ENCODE assay signal across 9 cellular contexts in the genomic region with DNA sequence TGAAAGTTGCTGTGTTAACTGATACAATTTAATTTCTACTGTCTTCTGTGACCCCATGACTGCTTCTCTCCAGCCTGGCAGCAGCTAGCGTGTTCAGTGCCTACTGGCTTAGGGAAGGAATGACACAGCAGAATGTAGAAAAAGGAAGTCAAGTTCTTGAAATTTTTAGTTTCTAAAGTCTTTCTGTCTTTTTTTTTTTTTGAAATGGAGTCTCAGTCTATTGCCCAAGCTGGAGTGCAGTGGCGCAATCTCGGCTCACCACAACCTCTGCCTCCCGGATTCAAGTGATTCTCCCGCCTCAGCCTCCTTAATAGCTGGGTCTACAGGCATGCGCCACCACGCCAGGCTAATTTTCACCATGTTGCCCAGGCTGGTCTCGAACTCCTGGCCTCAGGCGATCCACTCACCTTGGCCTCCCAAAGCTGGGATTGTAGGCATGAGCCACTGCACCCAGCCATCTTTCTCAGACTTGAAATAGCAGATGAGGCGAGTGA. TPM values are rescaled to one million over a fixed set of nuclear protein-coding genes. Genes with fewer than 3 reads are reported as not detected.
A peak's percentile ranks its signal among the peaks of the same experiment; 100 is the strongest.
DNase-seq lines count a peak whose midpoint lies in the region; ATAC-seq and TF ChIP-seq lines count a peak whose summit lies in the region.
"Had no signal": no experiment of that assay in that cellular context is flagged by ENCODE, and none has a peak within 500 bp of the region (broad histone marks: within the 10 kb centered on the region; RNA-seq: fewer than 3 reads in every experiment).

No MANE protein-coding gene starts in this region.

- no peaks in the 10 kb centered on the region for H3K27me3 ChIP-seq in fibroblast of lung (ENCODE audit: control insufficient read depth, insufficient read depth, low read length)

- BruUV-seq in OCI-LY7 (replicated peaks; lab: Mats Ljungman, UMichigan): no TSS peak

- H3K79me2 ChIP-seq in OCI-LY7 (ENCODE audit: insufficient read depth, low read depth, low read length) (no peaks in the 10 kb centered on the region), fibroblast of lung (ENCODE audit: control insufficient read depth, insufficient read depth, low read length) (no peaks in the 10 kb centered on the region)

- CTCF ChIA-PET in OCI-LY7 (lab: Charles Lee; ENCODE audit: unreplicated experiment): no interaction called here

- peak in 1 of 2 donors; percentile 18 for ATAC-seq in activated T-cell treated with anti-CD3 and anti-CD28 coated beads, Interleukin-2, amount 50 U/mL, for 72 hours (replicated peaks in 1 of 2)

- H3K4me3 ChIP-seq in OCI-LY7 (ENCODE audit: low read depth, low read length, poor library complexity, severe bottlenecking): no peak overlapping the region
- no peak overlapping the region for H3K4me3 ChIP-seq in fibroblast of lung (replicated peaks in 1 of 4; ENCODE audit: control extremely low read depth in 1 of 4, insufficient read depth in 1 of 4, low read depth in 3 of 4, low read length in 4 of 4)
- H3K4me3 ChIP-seq in skeletal muscle cell (ENCODE audit: low read depth, low read length): no peak overlapping the region

- no peaks in the 10 kb centered on the region for H3K9me3 Mint-ChIP-seq in activated T-cell treated with anti-CD3 and anti-CD28 coated beads, Interleukin-2, amount 50 U/mL, for 72 hours

- no peak overlapping the region for H3K9ac ChIP-seq in fibroblast of lung (ENCODE audit: insufficient read depth, low read length)

- H4K20me1 ChIP-seq in OCI-LY7 (ENCODE audit: insufficient read depth, low read length) (no peaks in the 10 kb centered on the region), fibroblast of lung (ENCODE audit: control insufficient read depth, extremely low read depth, insufficient read depth, low read length) (no peaks in the 10 kb centered on the region)

- in situ Hi-C loops in ACHN (cut with HindIII; ENCODE audit: low pct_ligation_motif_present, low pct_unique_long_range_greater_than_20kb, low sequenced_read_pairs): no loop called here

- H3K27ac ChIP-seq in OCI-LY7 (ENCODE audit: low read depth, low read length, poor library complexity, severe bottlenecking): peak overlapping the region; percentile 26
- H3K27ac ChIP-seq in fibroblast of lung (ENCODE audit: insufficient read depth, low read length): no peak overlapping the region
- H3K27ac ChIP-seq: VCaP had no signal

- H3K4me1 Mint-ChIP-seq in activated T-cell treated with anti-CD3 and anti-CD28 coated beads, Interleukin-2, amount 50 U/mL, for 72 hours (ENCODE audit: low read depth): peaks cover 44% of the 10 kb centered on the region

- no peaks in the 10 kb centered on the region for H3K36me3 Mint-ChIP-seq in activated T-cell treated with anti-CD3 and anti-CD28 coated beads, Interleukin-2, amount 50 U/mL, for 72 hours (ENCODE audit: insufficient read depth in 2 of 2)

- peak overlapping the region; percentile 39; the same call in 1 of the 2 replicates for H3K4me2 ChIP-seq in OCI-LY7 (ENCODE audit: low read length)
- no peak overlapping the region for H3K4me2 ChIP-seq in fibroblast of lung (ENCODE audit: extremely low read depth, insufficient read depth, low read length)

- no peaks in the 10 kb centered on the region for H3K9me3 ChIP-seq in OCI-LY7 (ENCODE audit: low read length)
- no peaks in the 10 kb centered on the region for H3K9me3 ChIP-seq in fibroblast of lung (ENCODE audit: control insufficient read depth, insufficient read depth, low read depth, low read length)

- H2AFZ ChIP-seq in OCI-LY7 (ENCODE audit: low read length) (peak overlapping the region; percentile 72; the same call in 1 of the 2 replicates), fibroblast of lung (ENCODE audit: low read length) (no peak overlapping the region)

- H3K27me3 Mint-ChIP-seq in activated T-cell treated with anti-CD3 and anti-CD28 coated beads, Interleukin-2, amount 50 U/mL, for 72 hours (ENCODE audit: low read depth): no peaks in the 10 kb centered on the region

- intact Hi-C loops in OCI-LY7 (cut with micrococcal nuclease; ENCODE audit: unreplicated experiment): no loop called here

- peak overlapping the region; percentile 4 to 60 for H3K4me3 Mint-ChIP-seq in activated T-cell treated with anti-CD3 and anti-CD28 coated beads, Interleukin-2, amount 50 U/mL, for 72 hours

- H3K27ac Mint-ChIP-seq in activated T-cell treated with anti-CD3 and anti-CD28 coated beads, Interleukin-2, amount 50 U/mL, for 72 hours: peak overlapping the region; percentile 53

- H3K36me3 ChIP-seq in OCI-LY7 (ENCODE audit: insufficient read depth, low read length) (no peaks in the 10 kb centered on the region), fibroblast of lung (ENCODE audit: control insufficient read depth, insufficient read depth, low read length) (no peaks in the 10 kb centered on the region)

- peak; percentile 14 to 17 for DNase-seq in activated T-cell treated with anti-CD3 and anti-CD28 coated beads, Interleukin-2, amount 50 U/mL, for 72 hours
- DNase-seq in activated T-cell treated with anti-CD3 and anti-CD28 coated beads for 4 hours (no peak), OCI-LY7 (ENCODE audit: low spot score) (peak; percentile 40), fibroblast of lung (ENCODE audit: low read depth in 2 of 2) (peak; percentile 27 to 69), skeletal muscle cell (ENCODE audit: low read depth) (peak; percentile 35), SW 1271 (lab: John Stamatoyannopoulos, UW) (no peak), ACHN (no peak)
- no peak for DNase-seq in effector CD8-positive, alpha-beta T cell (lab: John Stamatoyannopoulos, UW)

- H3K4me1 ChIP-seq in OCI-LY7 (ENCODE audit: insufficient read depth, low read length, poor library complexity, severe bottlenecking): peaks cover 52% of the 10 kb centered on the region
- no peaks in the 10 kb centered on the region for H3K4me1 ChIP-seq in fibroblast of lung (ENCODE audit: control insufficient read depth, extremely low read depth, insufficient read depth, low read length)

- TF ChIP-seq CTCF in OCI-LY7 (conservative IDR thresholded peaks at IDR 0.05; ENCODE audit: low read length) (no peak), fibroblast of lung (conservative IDR thresholded peaks at IDR 0.05 in 1 of 2, IDR thresholded peaks at IDR 0.05 in 1 of 2; ENCODE audit: low read depth in 1 of 2, low read length in 2 of 2) (no peak)

- POLR2A ChIA-PET in OCI-LY7 (lab: Charles Lee): interaction anchor here (0.6 to 1.5 kb wide), 5 partner anchors 29 to 94 kb away, joined by 3 to 4 read pairs (median 3); a partner anchor contains a TSS

- H3K9me2 ChIP-seq in OCI-LY7 (ENCODE audit: insufficient read depth, low read length): no peaks in the 10 kb centered on the region

RNA-seq across cellular contexts. Expression of a gene that starts 32.4 kb away (rescaled TPM):
- total RNA-seq in activated T-cell treated with anti-CD3 and anti-CD28 coated beads, Interleukin-2, amount 50 U/mL, for 72 hours: 10 to 100 TPM; 70.9 to 71.9 TPM
- 114 and 138 TPM in 2 replicates for total RNA-seq in OCI-LY7 (2014; rRNA removed; shearing (Covaris generic))
- total RNA-seq in OCI-LY7 (2022): 81.1 and 90.5 TPM in 2 replicates
- 75.8 and 106 TPM in 2 replicates for total RNA-seq in fibroblast of lung
- polyA plus RNA-seq in fibroblast of lung: 198 and 205 TPM in 2 replicates
- 154 and 160 TPM in 2 replicates for polyA plus RNA-seq in fibroblast of lung (2012)
- 49.5 and 66.0 TPM in 2 replicates for polyA minus RNA-seq in fibroblast of lung (ENCODE audit: low replicate concordance)

RNA-seq across cellular contexts. Expression of a gene that starts 39.3 kb away (rescaled TPM):
- 100 to 1,000 TPM; 383 to 474 TPM for total RNA-seq in activated T-cell treated with anti-CD3 and anti-CD28 coated beads, Interleukin-2, amount 50 U/mL, for 72 hours
- 499 and 567 TPM in 2 replicates for total RNA-seq in OCI-LY7 (2014; rRNA removed; shearing (Covaris generic))
- total RNA-seq in OCI-LY7 (2022) (470 and 513 TPM in 2 replicates), fibroblast of lung (75.6 and 81.4 TPM in 2 replicates)
- 144 and 313 TPM in 2 replicates for polyA plus RNA-seq in fibroblast of lung
- polyA plus RNA-seq in fibroblast of lung (2012): 84.0 and 183 TPM in 2 replicates
- 36.2 and 170 TPM in 2 replicates for polyA minus RNA-seq in fibroblast of lung (ENCODE audit: low replicate concordance)

RNA-seq across cellular contexts. Expression of a gene that starts 46.4 kb away (rescaled TPM):
- total RNA-seq in activated T-cell treated with anti-CD3 and anti-CD28 coated beads, Interleukin-2, amount 50 U/mL, for 72 hours: 10 to 100 TPM; 62.0 to 67.2 TPM
- 16.5 and 16.6 TPM in 2 replicates for total RNA-seq in OCI-LY7 (2014; rRNA removed; shearing (Covaris generic))
- total RNA-seq in OCI-LY7 (2022) (42.8 and 46.1 TPM in 2 replicates), fibroblast of lung (22.1 and 32.7 TPM in 2 replicates)
- polyA plus RNA-seq in fibroblast of lung: 42.0 and 59.7 TPM in 2 replicates
- polyA plus RNA-seq in fibroblast of lung (2012): 16.3 and 23.6 TPM in 2 replicates
- polyA minus RNA-seq in fibroblast of lung (ENCODE audit: low replicate concordance): 107 and 122 TPM in 2 replicates

Comparison
In these comparisons a context has a peak if more than half of its experiments do, and no peak if none do; other contexts are left out.
1. DNase-seq: peak in activated T-cell treated with anti-CD3 and anti-CD28 coated beads, Interleukin-2, amount 50 U/mL, for 72 hours (2 of 2), OCI-LY7 (single experiment), fibroblast of lung (2 of 2) and skeletal muscle cell (single experiment); none in activated T-cell treated with anti-CD3 and anti-CD28 coated beads for 4 hours (single experiment), SW 1271 (0 of 2), effector CD8-positive, alpha-beta T cell (single experiment) and ACHN (single experiment).